In genomic region chr3:132660056-132660744, GRCh38 we compare ENCODE assay signal across 8 cellular contexts. TPM values are rescaled to one million over a fixed set of nuclear protein-coding genes. Genes with fewer than 3 reads are reported as not detected.
DNase-seq lines count a peak whose midpoint lies in the region; ATAC-seq and TF ChIP-seq lines count a peak whose summit lies in the region.

TSS of gene UBA5 (plus strand) at chr3:132660329. CDS start at chr3:132660538, 209 bp downstream.

- H3K27me3 ChIP-seq in foreskin keratinocyte (no peaks in the 10 kb centered on the region), neuron (ENCODE audit: insufficient read depth, low read length) (no peaks in the 10 kb centered on the region)

- no peaks in the 10 kb centered on the region for H3K9me3 ChIP-seq in neuron (ENCODE audit: low read length)

- DNase-seq in DMS79 treated with DMSO at 0.1 percent for 48 hours (lab: John Stamatoyannopoulos, UW) (peak; percentile 66), HuH-7 (ENCODE audit: low spot score) (peak; percentile 70), SHP77 (lab: John Stamatoyannopoulos, UW) (peak; percentile 48 to 66), foreskin keratinocyte (peak; percentile 70 to 78), substantia nigra (lab: John Stamatoyannopoulos, UW) (peak in 47 of 49 donors; percentile 10 to 89 (median 58))
- DNase-seq in activated gamma-delta T cell treated with anti-CD3 and anti-CD28 coated beads, Interleukin-2, amount 50 U/mL, for 16 hours (ENCODE audit: low read depth) = peak; percentile 54

- H3K4me3 ChIP-seq in neuron (ENCODE audit: low read length) = peak within 1 kb of the TSS; percentile 68

- peak; percentile 66 for ATAC-seq in GM21526 (IDR thresholded peaks at IDR 0.05; ENCODE audit: low FRiP score, unreplicated experiment)
- ATAC-seq in foreskin keratinocyte = peak; percentile 74

- H3K27ac ChIP-seq in foreskin keratinocyte (peak within 1 kb of the TSS; percentile 70), substantia nigra (ENCODE audit: low read depth, low read length, poor library complexity, severe bottlenecking) (peak within 1 kb of the TSS; percentile 84)

- H3K36me3 ChIP-seq in neuron (ENCODE audit: insufficient read depth, low read length) = peaks cover 4% of the 10 kb centered on the region

- H3K4me1 ChIP-seq in foreskin keratinocyte (peaks cover 18% of the 10 kb centered on the region), neuron (ENCODE audit: insufficient read depth, low read length) (peaks cover 17% of the 10 kb centered on the region)

- no peak for TF ChIP-seq CTCF in foreskin keratinocyte (conservative IDR thresholded peaks at IDR 0.05)

- peak within 1 kb of the TSS; percentile 44 for H2AFZ ChIP-seq in neuron (ENCODE audit: low read depth, low read length)

RNA-seq across cellular contexts. Expression of gene UBA5, which starts in this region (rescaled TPM):
- total RNA-seq in foreskin keratinocyte = 34.9 and 41.3 TPM in 2 replicates
- polyA plus RNA-seq in foreskin keratinocyte = 16.8 and 22.2 TPM in 2 replicates

Comparison
In these comparisons a context has a peak if more than half of its experiments do, and no peak if none do; other contexts are left out.
1. Peak in every context shown above with its lines: DNase-seq, ATAC-seq, H3K4me3 ChIP-seq and H3K27ac ChIP-seq.